13 cellular contexts compared by ENCODE assay signal in genomic region chr9:124290743-124291554, GRCh38. TPM values are rescaled to one million over a fixed set of nuclear protein-coding genes. Genes with fewer than 3 reads are reported as not detected.
DNase-seq lines count a peak whose midpoint lies in the region; ATAC-seq and TF ChIP-seq lines count a peak whose summit lies in the region.
"Had no signal": no experiment of that assay in that cellular context is flagged by ENCODE, and none has a peak within 500 bp of the region (broad histone marks: within the 10 kb centered on the region; RNA-seq: fewer than 3 reads in every experiment).

No MANE protein-coding gene starts in this region.

- H3K9me3 ChIP-seq in WERI-Rb-1 (ENCODE audit: severe bottlenecking) (no peaks in the 10 kb centered on the region), SJCRH30 (replicated peaks) (no peaks in the 10 kb centered on the region)

- H3K27ac Mint-ChIP-seq in activated T-helper 2 cell treated with anti-CD3 and anti-CD28 coated beads, Interferon-gamma antibody, Interleukin-2, Interleukin-4, amounts not matched to agents 10 μg/mL and 5 μg/mL and 100 μg/mL, durations not matched to agents 14 hours and 24 hours and 36 hours: peak overlapping the region; percentile 52
- peak overlapping the region; percentile 87 to 97 (median 95) for H3K27ac Mint-ChIP-seq in naive B cell

- H3K27me3 Mint-ChIP-seq in activated T-helper 2 cell treated with anti-CD3 and anti-CD28 coated beads, Interferon-gamma antibody, Interleukin-2, Interleukin-4, amounts not matched to agents 10 μg/mL and 5 μg/mL and 100 μg/mL, durations not matched to agents 14 hours and 24 hours and 36 hours (ENCODE audit: low read depth): no peaks in the 10 kb centered on the region
- H3K27me3 Mint-ChIP-seq in naive B cell: no peaks in the 10 kb centered on the region

- no peaks in the 10 kb centered on the region for H3K27me3 ChIP-seq in WERI-Rb-1 (ENCODE audit: insufficient read depth, low read depth, severe bottlenecking)
- H3K27me3 ChIP-seq in SJCRH30: no peaks in the 10 kb centered on the region
- H3K27me3 ChIP-seq: brain microvascular endothelial cell had no signal

- peaks cover 13% of the 10 kb centered on the region for H3K4me1 ChIP-seq in SJCRH30

- no peak for ATAC-seq in naive B cell (ENCODE audit: low read depth in 2 of 2)

- H3K9me3 Mint-ChIP-seq in activated T-helper 2 cell treated with anti-CD3 and anti-CD28 coated beads, Interferon-gamma antibody, Interleukin-2, Interleukin-4, amounts not matched to agents 10 μg/mL and 5 μg/mL and 100 μg/mL, durations not matched to agents 14 hours and 24 hours and 36 hours: no peaks in the 10 kb centered on the region
- peaks cover 0 to 2% (median 0%) of the 10 kb centered on the region in 7 donors for H3K9me3 Mint-ChIP-seq in naive B cell

- peak overlapping the region; percentile 33 for H3K4me3 Mint-ChIP-seq in activated T-helper 2 cell treated with anti-CD3 and anti-CD28 coated beads, Interferon-gamma antibody, Interleukin-2, Interleukin-4, amounts not matched to agents 10 μg/mL and 5 μg/mL and 100 μg/mL, durations not matched to agents 14 hours and 24 hours and 36 hours (ENCODE audit: low read depth)
- peak overlapping the region; percentile 59 to 83 (median 70) for H3K4me3 Mint-ChIP-seq in naive B cell

- intact Hi-C loops in activated T-helper 2 cell treated with anti-CD3 and anti-CD28 coated beads, Interferon-gamma antibody, Interleukin-2, Interleukin-4, amounts not matched to agents 10 μg/mL and 5 μg/mL and 100 μg/mL, durations not matched to agents 14 hours and 24 hours and 36 hours (cut with micrococcal nuclease): no loop called here

- H3K4me3 ChIP-seq in WERI-Rb-1 (ENCODE audit: low read depth, low read length) (no peak overlapping the region), SJCRH30 (no peak overlapping the region)

- H3K36me3 ChIP-seq in WERI-Rb-1 (no peaks in the 10 kb centered on the region), SJCRH30 (peaks cover 10% of the 10 kb centered on the region; the same call in 1 of the 2 replicates)

- TF ChIP-seq CTCF in GM20000 (IDR thresholded peaks at IDR 0.05; ENCODE audit: extremely low read depth, missing control alignments) (no peak), WERI-Rb-1 (IDR thresholded peaks at IDR 0.05; ENCODE audit: low read depth, low read length) (no peak)

- DNase-seq in CD1c-positive myeloid dendritic cell (ENCODE audit: extremely low spot score): peak; percentile 59
- DNase-seq in GM20000 (ENCODE audit: low spot score): peak; percentile 53
- DNase-seq in activated T-helper 2 cell treated with anti-CD3 and anti-CD28 coated beads, Interferon-gamma antibody, Interleukin-2, Interleukin-4, amounts not matched to agents 10 μg/mL and 5 μg/mL and 100 μg/mL, durations not matched to agents 14 hours and 24 hours and 36 hours (ENCODE audit: low spot score): no peak
- no peak for DNase-seq in naive B cell
- no peak for DNase-seq in WERI-Rb-1
- DNase-seq in SJCRH30: no peak
- DNase-seq in NK-92 (lab: John Stamatoyannopoulos, UW; ENCODE audit: unreplicated experiment): no peak
- DNase-seq in NCI-H2081 (lab: John Stamatoyannopoulos, UW): no peak
- DNase-seq: activated T-cell treated with anti-CD3 and anti-CD28 coated beads, Interleukin-2, amount 50 U/mL, for 1 hour; brain microvascular endothelial cell; erythroblast; NCI-H1048; NCI-H526 treated with DMSO at 0.1 percent for 48 hours had no signal

- H3K27ac ChIP-seq in WERI-Rb-1 (no peak overlapping the region), SJCRH30 (no peak overlapping the region)
- H3K27ac ChIP-seq: brain microvascular endothelial cell had no signal

- peaks cover 59% of the 10 kb centered on the region for H3K4me1 Mint-ChIP-seq in activated T-helper 2 cell treated with anti-CD3 and anti-CD28 coated beads, Interferon-gamma antibody, Interleukin-2, Interleukin-4, amounts not matched to agents 10 μg/mL and 5 μg/mL and 100 μg/mL, durations not matched to agents 14 hours and 24 hours and 36 hours (ENCODE audit: low read depth)
- H3K4me1 Mint-ChIP-seq in naive B cell: peaks cover 56 to 93% (median 87%) of the 10 kb centered on the region in 3 donors

- H3K36me3 Mint-ChIP-seq in activated T-helper 2 cell treated with anti-CD3 and anti-CD28 coated beads, Interferon-gamma antibody, Interleukin-2, Interleukin-4, amounts not matched to agents 10 μg/mL and 5 μg/mL and 100 μg/mL, durations not matched to agents 14 hours and 24 hours and 36 hours (ENCODE audit: low read depth): peaks cover 25% of the 10 kb centered on the region
- no peaks in the 10 kb centered on the region for H3K36me3 Mint-ChIP-seq in naive B cell

RNA-seq across cellular contexts. Expression of gene NEK6, which starts 33.2 kb away (rescaled TPM):
- total RNA-seq in activated T-helper 2 cell treated with anti-CD3 and anti-CD28 coated beads, Interferon-gamma antibody, Interleukin-2, Interleukin-4, amounts not matched to agents 10 μg/mL and 5 μg/mL and 100 μg/mL, durations not matched to agents 14 hours and 24 hours and 36 hours: 44.6 and 47.7 TPM in 2 replicates
- polyA plus RNA-seq in naive B cell (ENCODE audit: low read depth in 6 of 6): 10 to 100 TPM in 2 of 6 donors, 1 to 10 TPM in 4; 4.5 to 15.2 (median 8.0) TPM
- total RNA-seq in SJCRH30 (2014; rRNA removed; shearing (Covaris generic)): 26.1 and 28.4 TPM in 2 replicates

Comparison
In these comparisons a context has a peak if more than half of its experiments do, and no peak if none do; other contexts are left out.
1. DNase-seq: peak in CD1c-positive myeloid dendritic cell (single experiment) and GM20000 (single experiment); none in activated T-helper 2 cell treated with anti-CD3 and anti-CD28 coated beads, Interferon-gamma antibody, Interleukin-2, Interleukin-4, amounts not matched to agents 10 μg/mL and 5 μg/mL and 100 μg/mL, durations not matched to agents 14 hours and 24 hours and 36 hours (single experiment), naive B cell (single experiment), WERI-Rb-1 (single experiment), SJCRH30 (0 of 2), NK-92 (single experiment) and NCI-H2081 (0 of 2).